ENCODE assay signal across 19 cellular contexts in genomic region chr6:4916954-4917561, GRCh38.
A peak's percentile ranks its signal among the peaks of the same experiment; 100 is the strongest.
DNase-seq lines count a peak whose midpoint lies in the region; ATAC-seq lines count a peak whose summit lies in the region.
"Had no signal": no experiment of that assay in that cellular context is flagged by ENCODE, and none has a peak within 500 bp of the region (broad histone marks: within the 10 kb centered on the region; RNA-seq: fewer than 3 reads in every experiment).

No MANE protein-coding gene starts in this region.

- no peaks in the 10 kb centered on the region for H3K27me3 Mint-ChIP-seq in activated T-cell treated with anti-CD3 and anti-CD28 coated beads, Interleukin-2, amount 50 U/mL, for 72 hours (ENCODE audit: low read depth)
- no peaks in the 10 kb centered on the region for H3K27me3 Mint-ChIP-seq in T-helper 17 cell
- H3K27me3 Mint-ChIP-seq in effector memory CD8-positive, alpha-beta T cell = no peaks in the 10 kb centered on the region
- no peaks in the 10 kb centered on the region for H3K27me3 Mint-ChIP-seq in stimulated activated naive CD8-positive, alpha-beta T cell treated with anti-CD3 and anti-CD28 coated beads, Interleukin-15, amount 100 ng/mL, for 72 hours
- H3K27me3 Mint-ChIP-seq: memory B cell had no signal

- no peak for DNase-seq in activated T-cell treated with anti-CD3 and anti-CD28 coated beads, Interleukin-2, amount 50 U/mL, for 72 hours
- DNase-seq in activated T-cell treated with anti-CD3 and anti-CD28 coated beads, Interleukin-2, amount 50 U/mL, for 1 hour = no peak
- DNase-seq in T-helper 17 cell = no peak
- DNase-seq in effector memory CD8-positive, alpha-beta T cell = no peak
- peak in 1 of 2 donors; percentile 16 for DNase-seq in stimulated activated naive CD8-positive, alpha-beta T cell treated with anti-CD3 and anti-CD28 coated beads, Interleukin-15, amount 100 ng/mL, for 72 hours
- DNase-seq: GF-D8; glutamatergic neuron; GM23248; Kasumi-1; left cardiac atrium; NCI-H1048; NCI-H187 treated with DMSO at 0.1 percent for 48 hours; right lobe of liver; stimulated activated CD4-positive, alpha-beta T cell treated with anti-CD3 and anti-CD28 coated beads, Interleukin-15, amount 100 ng/mL, for 24 hours had no signal

- ATAC-seq in activated T-cell treated with anti-CD3 and anti-CD28 coated beads, Interleukin-2, amount 50 U/mL, for 72 hours (replicated peaks in 1 of 2) = peak; percentile 56 to 62
- no peak for ATAC-seq in T-helper 17 cell
- ATAC-seq in effector memory CD8-positive, alpha-beta T cell (replicated peaks) = peak; percentile 39
- peak; percentile 67 for ATAC-seq in stimulated activated naive CD8-positive, alpha-beta T cell treated with anti-CD3 and anti-CD28 coated beads, Interleukin-15, amount 100 ng/mL, for 72 hours
- ATAC-seq in GM18873 (IDR thresholded peaks at IDR 0.05; ENCODE audit: low FRiP score, unreplicated experiment) = no peak
- ATAC-seq in HG02870 (IDR thresholded peaks at IDR 0.05; ENCODE audit: unreplicated experiment) = no peak
- ATAC-seq in GM19463 (IDR thresholded peaks at IDR 0.05; ENCODE audit: unreplicated experiment) = no peak
- ATAC-seq: left cardiac atrium, right lobe of liver had no signal

- H3K9me3 Mint-ChIP-seq in activated T-cell treated with anti-CD3 and anti-CD28 coated beads, Interleukin-2, amount 50 U/mL, for 72 hours = no peaks in the 10 kb centered on the region
- no peaks in the 10 kb centered on the region for H3K9me3 Mint-ChIP-seq in effector memory CD8-positive, alpha-beta T cell
- no peaks in the 10 kb centered on the region for H3K9me3 Mint-ChIP-seq in stimulated activated naive CD8-positive, alpha-beta T cell treated with anti-CD3 and anti-CD28 coated beads, Interleukin-15, amount 100 ng/mL, for 72 hours
- H3K9me3 Mint-ChIP-seq: memory B cell had no signal

- H3K4me3 Mint-ChIP-seq in activated T-cell treated with anti-CD3 and anti-CD28 coated beads, Interleukin-2, amount 50 U/mL, for 72 hours = peak overlapping the region in 1 of 2 donors; percentile 52
- H3K4me3 Mint-ChIP-seq in T-helper 17 cell = no peak overlapping the region
- H3K4me3 Mint-ChIP-seq in effector memory CD8-positive, alpha-beta T cell = no peak overlapping the region
- H3K4me3 Mint-ChIP-seq in stimulated activated naive CD8-positive, alpha-beta T cell treated with anti-CD3 and anti-CD28 coated beads, Interleukin-15, amount 100 ng/mL, for 72 hours = peak overlapping the region; percentile 56 to 58
- H3K4me3 Mint-ChIP-seq: memory B cell had no signal

- H3K9me3 ChIP-seq in T-helper 17 cell (ENCODE audit: control insufficient read depth, low read length, poor library complexity, severe bottlenecking) = no peaks in the 10 kb centered on the region
- H3K9me3 ChIP-seq: right lobe of liver, suprapubic skin had no signal

- H3K36me3 Mint-ChIP-seq in activated T-cell treated with anti-CD3 and anti-CD28 coated beads, Interleukin-2, amount 50 U/mL, for 72 hours (ENCODE audit: insufficient read depth in 2 of 2) = no peaks in the 10 kb centered on the region
- H3K36me3 Mint-ChIP-seq in T-helper 17 cell (ENCODE audit: low read depth) = peaks cover 2% of the 10 kb centered on the region
- H3K36me3 Mint-ChIP-seq in effector memory CD8-positive, alpha-beta T cell (ENCODE audit: insufficient read depth) = no peaks in the 10 kb centered on the region

- peak overlapping the region; percentile 81 for H3K27ac Mint-ChIP-seq in activated T-cell treated with anti-CD3 and anti-CD28 coated beads, Interleukin-2, amount 50 U/mL, for 72 hours
- H3K27ac Mint-ChIP-seq in T-helper 17 cell = peak overlapping the region; percentile 59
- H3K27ac Mint-ChIP-seq in effector memory CD8-positive, alpha-beta T cell = peak overlapping the region; percentile 6 to 13
- H3K27ac Mint-ChIP-seq in stimulated activated naive CD8-positive, alpha-beta T cell treated with anti-CD3 and anti-CD28 coated beads, Interleukin-15, amount 100 ng/mL, for 72 hours = peak overlapping the region; percentile 74 to 82
- H3K27ac Mint-ChIP-seq: memory B cell had no signal

- peaks cover 53% of the 10 kb centered on the region for H3K4me1 Mint-ChIP-seq in activated T-cell treated with anti-CD3 and anti-CD28 coated beads, Interleukin-2, amount 50 U/mL, for 72 hours (ENCODE audit: low read depth)
- H3K4me1 Mint-ChIP-seq in T-helper 17 cell = peaks cover 23% of the 10 kb centered on the region
- peaks cover 49 to 52% of the 10 kb centered on the region in 2 donors for H3K4me1 Mint-ChIP-seq in effector memory CD8-positive, alpha-beta T cell (ENCODE audit: low read depth in 2 of 2)
- H3K4me1 Mint-ChIP-seq in stimulated activated naive CD8-positive, alpha-beta T cell treated with anti-CD3 and anti-CD28 coated beads, Interleukin-15, amount 100 ng/mL, for 72 hours = peaks cover 73% of the 10 kb centered on the region

Comparison
In these comparisons a context has a peak if more than half of its experiments do, and no peak if none do; other contexts are left out.
1. ATAC-seq: peak in activated T-cell treated with anti-CD3 and anti-CD28 coated beads, Interleukin-2, amount 50 U/mL, for 72 hours (2 of 2), effector memory CD8-positive, alpha-beta T cell (single experiment) and stimulated activated naive CD8-positive, alpha-beta T cell treated with anti-CD3 and anti-CD28 coated beads, Interleukin-15, amount 100 ng/mL, for 72 hours (single experiment); none in T-helper 17 cell (single experiment), GM18873 (single experiment), HG02870 (single experiment) and GM19463 (single experiment).
2. H3K27ac Mint-ChIP-seq: peak in every context shown above with its lines; median percentile 81 in activated T-cell treated with anti-CD3 and anti-CD28 coated beads, Interleukin-2, amount 50 U/mL, for 72 hours; 78 in stimulated activated naive CD8-positive, alpha-beta T cell treated with anti-CD3 and anti-CD28 coated beads, Interleukin-15, amount 100 ng/mL, for 72 hours; 59 in T-helper 17 cell; 10 in effector memory CD8-positive, alpha-beta T cell.
3. H3K4me3 Mint-ChIP-seq: peak in stimulated activated naive CD8-positive, alpha-beta T cell treated with anti-CD3 and anti-CD28 coated beads, Interleukin-15, amount 100 ng/mL, for 72 hours (2 of 2); none in T-helper 17 cell (single experiment) and effector memory CD8-positive, alpha-beta T cell (0 of 2).